Comparison of ENCODE assay signal across 23 cellular contexts in genomic region chr3:155602307-155602706, GRCh38.
DNase-seq lines count a peak whose midpoint lies in the region; ATAC-seq, FAIRE-seq and TF ChIP-seq lines count a peak whose summit lies in the region.
"Had no signal": no experiment of that assay in that cellular context is flagged by ENCODE, and none has a peak within 500 bp of the region (broad histone marks: within the 10 kb centered on the region; RNA-seq: fewer than 3 reads in every experiment).

No MANE protein-coding gene starts in this region.

- TF ChIP-seq CTCF in D721Med (IDR thresholded peaks at IDR 0.05; ENCODE audit: insufficient read depth, missing control alignments) (no peak), progenitor cell of endocrine pancreas (IDR thresholded peaks at IDR 0.05; ENCODE audit: unreplicated experiment) (no peak), kidney (IDR thresholded peaks at IDR 0.05; ENCODE audit: borderline replicate concordance, extremely low read depth, insufficient read depth) (no peak)

- DNase-seq in D721Med (ENCODE audit: insufficient read length, low spot score) (no peak), RKO (ENCODE audit: low spot score) (peak; percentile 4), progenitor cell of endocrine pancreas (ENCODE audit: low spot score, unreplicated experiment) (no peak), UCSD-AML1 (lab: John Stamatoyannopoulos, UW; ENCODE audit: unreplicated experiment) (no peak), retina (no peak), kidney (no peak)
- DNase-seq: BE2C; DMS79; H9; HFFc6; KG1; NCI-H1105; NCI-H146; NCI-H2029 treated with DMSO at 0.1 percent for 48 hours; NCI-H226; NCI-H510A treated with DMSO at 0.1 percent for 48 hours; NCI-H748 treated with DMSO at 0.1 percent for 48 hours; NK-92 treated with Interleukin-12 subunit alpha and Interleukin-12 subunit beta, amount 100 ng/mL, for 24 hours had no signal

- H3K9me3 ChIP-seq in kidney (ENCODE audit: control insufficient read depth in 1 of 2, low read length in 2 of 2), result no peaks in the 10 kb centered on the region
- H3K9me3 ChIP-seq: BE2C, SJSA1 had no signal

- no peak overlapping the region for H3K27ac ChIP-seq in kidney (ENCODE audit: low read depth in 2 of 2, low read length in 2 of 2)
- H3K27ac ChIP-seq: SJSA1 had no signal

- no peaks in the 10 kb centered on the region for H3K36me3 ChIP-seq in kidney (ENCODE audit: control insufficient read depth in 1 of 2, insufficient read depth in 2 of 2, low read length in 2 of 2)
- H3K36me3 ChIP-seq: BE2C, SJSA1 had no signal

- peak overlapping the region; percentile 10 for H3K27ac Mint-ChIP-seq in progenitor cell of endocrine pancreas
- H3K27ac Mint-ChIP-seq: HFFc6 had no signal

- no peaks in the 10 kb centered on the region for H3K36me3 Mint-ChIP-seq in progenitor cell of endocrine pancreas (ENCODE audit: insufficient read depth)

- H3K4me1 ChIP-seq in kidney (ENCODE audit: control insufficient read depth in 1 of 2, insufficient read depth in 1 of 2, low read depth in 1 of 2, low read length in 2 of 2), result no peaks in the 10 kb centered on the region
- H3K4me1 ChIP-seq: BE2C, SJSA1 had no signal

- H3K4me1 Mint-ChIP-seq in progenitor cell of endocrine pancreas (ENCODE audit: low read depth), result peaks cover 42% of the 10 kb centered on the region

- FAIRE-seq in D721Med (lab: Jason Lieb, UNC) (peak; percentile 29), kidney (lab: Jason Lieb, UNC) (no peak)
- FAIRE-seq: HTR-8/SVneo, RCC 7860 had no signal

- H3K27me3 Mint-ChIP-seq in progenitor cell of endocrine pancreas, result no peaks in the 10 kb centered on the region

- intact Hi-C loops in kidney (cut with DNase I), result no loop called here

- no peaks in the 10 kb centered on the region for H3K9me3 Mint-ChIP-seq in progenitor cell of endocrine pancreas (ENCODE audit: low read depth)
- H3K9me3 Mint-ChIP-seq: H9, HFFc6 had no signal

- ATAC-seq in GM18520 (IDR thresholded peaks at IDR 0.05; ENCODE audit: unreplicated experiment), result peak; percentile 40
- ATAC-seq: Right ventricle myocardium inferior had no signal

- H3K4me3 Mint-ChIP-seq in progenitor cell of endocrine pancreas (ENCODE audit: low read depth), result no peak overlapping the region
- H3K4me3 Mint-ChIP-seq: H9, HFFc6 had no signal

- H3K4me3 ChIP-seq in kidney (ENCODE audit: low read length in 2 of 2), result no peak overlapping the region
- H3K4me3 ChIP-seq: SJSA1 had no signal

- H3K9ac ChIP-seq in kidney (ENCODE audit: low read length in 2 of 2), result no peak overlapping the region
